ENCODE assay signal across 13 cellular contexts in the genomic region with DNA sequence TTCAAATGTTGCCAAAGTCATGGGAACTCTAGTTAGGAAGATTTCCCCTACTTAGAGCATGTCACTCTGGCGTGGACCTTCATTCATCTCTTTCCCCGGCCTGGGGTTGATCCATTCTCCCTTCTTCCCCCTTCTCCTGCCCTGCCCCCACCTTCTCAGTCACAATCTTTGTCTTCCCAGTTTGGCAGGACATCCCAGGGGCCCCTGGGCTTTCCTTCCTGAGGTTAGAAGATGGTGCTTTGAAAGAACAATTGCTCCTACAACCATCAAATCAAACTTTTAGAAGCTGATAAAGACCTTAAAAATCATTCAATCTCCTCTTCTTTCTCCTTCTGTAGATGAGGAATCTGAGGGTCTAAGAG.
DNase-seq lines count a peak whose midpoint lies in the region; ATAC-seq, FAIRE-seq and TF ChIP-seq lines count a peak whose summit lies in the region.
"Had no signal": no experiment of that assay in that cellular context is flagged by ENCODE, and none has a peak within 500 bp of the region (broad histone marks: within the 10 kb centered on the region; RNA-seq: fewer than 3 reads in every experiment).

No MANE protein-coding gene starts in this region.

- peaks cover 47% of the 10 kb centered on the region for H3K4me1 Mint-ChIP-seq in activated T-cell treated with anti-CD3 and anti-CD28 coated beads, Interleukin-2, amount 50 U/mL, for 24 hours (ENCODE audit: low read depth)
- H3K4me1 Mint-ChIP-seq in astrocyte (ENCODE audit: low read depth, unreplicated experiment) (peaks cover 44% of the 10 kb centered on the region), mesothelial cell of epicardium (peaks cover 40% of the 10 kb centered on the region)

- FAIRE-seq in astrocyte (lab: Jason Lieb, UNC): no peak
- FAIRE-seq: urothelium cell line had no signal

- intact Hi-C loops in transverse colon (cut with DNase I; ENCODE audit: low total_unique reads): no loop called here

- H3K27me3 ChIP-seq in astrocyte (ENCODE audit: insufficient read depth, low read length) (no peaks in the 10 kb centered on the region), transverse colon (no peaks in the 10 kb centered on the region)
- H3K27me3 ChIP-seq: heart left ventricle had no signal

- in situ Hi-C loops in transverse colon (cut with MboI; ENCODE audit: low pct_ligation_motif_present in 1 of 4, low pct_unique_long_range_greater_than_20kb in 1 of 4, low sequenced_read_pairs in 3 of 4): no loop called here

- no peak overlapping the region for H2AFZ ChIP-seq in astrocyte (ENCODE audit: low read depth, low read length)

- peak overlapping the region; percentile 65 for H3K4me2 ChIP-seq in astrocyte (ENCODE audit: low read length)

- WGBS in transverse colon (ENCODE audit: low coverage in 1 of 2), 2 donors: 27 to 34% methylated on average over 2 of the region's 2 CpGs

- peak overlapping the region; percentile 69 for H3K27ac Mint-ChIP-seq in activated T-cell treated with anti-CD3 and anti-CD28 coated beads, Interleukin-2, amount 50 U/mL, for 24 hours
- H3K27ac Mint-ChIP-seq in astrocyte (ENCODE audit: unreplicated experiment) (peak overlapping the region; percentile 93), mesothelial cell of epicardium (peak overlapping the region; percentile 92)

- peaks cover 94% of the 10 kb centered on the region for H4K20me1 ChIP-seq in astrocyte (ENCODE audit: insufficient read depth, low read length)

- H3K4me3 ChIP-seq in astrocyte (ENCODE audit: insufficient read depth, low read depth, low read length) (no peak overlapping the region), transverse colon (no peak overlapping the region)
- H3K4me3 ChIP-seq: heart left ventricle had no signal

- H3K36me3 ChIP-seq in astrocyte (ENCODE audit: insufficient read depth, low read length) (peaks cover 54% of the 10 kb centered on the region), transverse colon (no peaks in the 10 kb centered on the region)

- H3K27ac ChIP-seq in astrocyte (ENCODE audit: low read depth, low read length) (peak overlapping the region; percentile 23), transverse colon (peak overlapping the region; percentile 67 to 76 (median 72))

- peaks cover 84% of the 10 kb centered on the region for H3K36me3 Mint-ChIP-seq in activated T-cell treated with anti-CD3 and anti-CD28 coated beads, Interleukin-2, amount 50 U/mL, for 24 hours (ENCODE audit: low read depth)
- peaks cover 25% of the 10 kb centered on the region for H3K36me3 Mint-ChIP-seq in astrocyte (ENCODE audit: low read depth, unreplicated experiment)
- peaks cover 7% of the 10 kb centered on the region for H3K36me3 Mint-ChIP-seq in mesothelial cell of epicardium

- peaks cover 56% of the 10 kb centered on the region for H3K79me2 ChIP-seq in astrocyte (ENCODE audit: insufficient read depth, low read length)

- no peaks in the 10 kb centered on the region for H3K27me3 Mint-ChIP-seq in activated T-cell treated with anti-CD3 and anti-CD28 coated beads, Interleukin-2, amount 50 U/mL, for 24 hours
- H3K27me3 Mint-ChIP-seq in astrocyte (ENCODE audit: low read depth, unreplicated experiment): no peaks in the 10 kb centered on the region
- H3K27me3 Mint-ChIP-seq in mesothelial cell of epicardium (ENCODE audit: low read depth): no peaks in the 10 kb centered on the region
- H3K27me3 Mint-ChIP-seq: naive B cell had no signal

- H3K9ac ChIP-seq in astrocyte (ENCODE audit: low read length): peak overlapping the region; percentile 11

- ATAC-seq in GM21423 (IDR thresholded peaks at IDR 0.05; ENCODE audit: unreplicated experiment): no peak

- no peak for TF ChIP-seq EP300 in transverse colon (IDR thresholded peaks at IDR 0.05; ENCODE audit: low read depth)

- no peaks in the 10 kb centered on the region for H3K9me3 Mint-ChIP-seq in activated T-cell treated with anti-CD3 and anti-CD28 coated beads, Interleukin-2, amount 50 U/mL, for 24 hours
- H3K9me3 Mint-ChIP-seq in astrocyte (ENCODE audit: unreplicated experiment): no peaks in the 10 kb centered on the region
- no peaks in the 10 kb centered on the region for H3K9me3 Mint-ChIP-seq in mesothelial cell of epicardium
- H3K9me3 Mint-ChIP-seq: naive B cell had no signal

- no peak overlapping the region for H3K4me3 Mint-ChIP-seq in activated T-cell treated with anti-CD3 and anti-CD28 coated beads, Interleukin-2, amount 50 U/mL, for 24 hours
- H3K4me3 Mint-ChIP-seq in astrocyte (ENCODE audit: unreplicated experiment): peak overlapping the region; percentile 29
- H3K4me3 Mint-ChIP-seq in mesothelial cell of epicardium: peak overlapping the region; percentile 20

- no peaks in the 10 kb centered on the region for H3K9me3 ChIP-seq in astrocyte (ENCODE audit: insufficient read depth, low read depth, low read length)
- H3K9me3 ChIP-seq in transverse colon: no peaks in the 10 kb centered on the region
- H3K9me3 ChIP-seq: heart left ventricle had no signal

- TF ChIP-seq CTCF in astrocyte (IDR thresholded peaks at IDR 0.05; ENCODE audit: insufficient read depth, low read depth, low read length) (no peak), mesothelial cell of epicardium (IDR thresholded peaks at IDR 0.05; ENCODE audit: unreplicated experiment) (no peak), transverse colon (IDR thresholded peaks at IDR 0.05) (no peak)

- peaks cover 35% of the 10 kb centered on the region for H3K4me1 ChIP-seq in astrocyte (ENCODE audit: insufficient read depth, low read length)
- H3K4me1 ChIP-seq in transverse colon: peaks cover 6 to 35% (median 26%) of the 10 kb centered on the region in 4 donors

- no peak for TF ChIP-seq POLR2A in transverse colon (IDR thresholded peaks at IDR 0.05)

- no peak for DNase-seq in activated T-cell treated with anti-CD3 and anti-CD28 coated beads, Interleukin-2, amount 50 U/mL, for 24 hours
- no peak for DNase-seq in activated T-cell treated with anti-CD3 and anti-CD28 coated beads, Interleukin-2, amount 50 U/mL, for 1 hour
- DNase-seq in astrocyte (ENCODE audit: low read depth) (no peak), mesothelial cell of epicardium (ENCODE audit: low spot score in 2 of 2, unreplicated experiment in 2 of 2) (no peak), transverse colon (no peak)
- DNase-seq in activated effector memory CD4-positive, alpha-beta T cell treated with Interleukin-2 at 50 U/mL for 16 hours: no peak
- no peak for DNase-seq in stimulated activated CD8-positive, alpha-beta memory T cell treated with anti-CD3 and anti-CD28 coated beads, Interleukin-4, amount 100 ng/mL, for 48 hours
- DNase-seq: heart left ventricle, naive B cell, NCI-H2081, Right ventricle myocardium superior had no signal
